In genomic region chr7:129212596-129212995, GRCh38 we compare ENCODE assay signal across 23 cellular contexts. TPM values are rescaled to one million over a fixed set of nuclear protein-coding genes. Genes with fewer than 3 reads are reported as not detected.
"Had no signal": no experiment of that assay in that cellular context is flagged by ENCODE, and none has a peak within 500 bp of the region (broad histone marks: within the 10 kb centered on the region; RNA-seq: fewer than 3 reads in every experiment).

No MANE protein-coding gene starts in this region.

- H3K9me3 ChIP-seq: MG63, SJSA1 had no signal

- H3K4me1 ChIP-seq: SJSA1 had no signal

- H3K9me3 Mint-ChIP-seq: IgD-negative memory B cell had no signal

- H3K36me3 ChIP-seq: MG63, SJSA1 had no signal

- H3K27me3 Mint-ChIP-seq: IgD-negative memory B cell had no signal

- H3K27ac Mint-ChIP-seq: IgD-negative memory B cell had no signal

- H3K36me3 Mint-ChIP-seq: IgD-negative memory B cell had no signal

- DNase-seq: KBM-7; MG63; NCI-H1092; NCI-H1105 treated with DMSO at 0.1 percent for 48 hours; NCI-H1417 treated with DMSO at 0.1 percent for 48 hours; NCI-H146; NCI-H1694 treated with DMSO at 0.1 percent for 48 hours; NCI-H1930; NCI-H2081; NCI-H2107; NCI-H2227 treated with DMSO at 0.1 percent for 48 hours; NCI-H524; NCI-H526 treated with DMSO at 0.1 percent for 48 hours; NCI-H748 treated with DMSO at 0.1 percent for 48 hours; NK-92 treated with Interleukin-12 subunit alpha and Interleukin-12 subunit beta, amount 100 ng/mL, for 24 hours; Right ventricle myocardium superior; RPMI8226; SIG-M5 had no signal

- H3K27ac ChIP-seq: HL-60, SJSA1, SK-N-MC had no signal

- H3K4me3 Mint-ChIP-seq: IgD-negative memory B cell had no signal

- H3K4me3 ChIP-seq: MG63, SJSA1, SK-N-MC had no signal

- H3K27me3 ChIP-seq: MG63, SJSA1 had no signal

RNA-seq across cellular contexts. Expression of gene SMO, which starts 24.2 kb away (rescaled TPM):
- total RNA-seq: T-helper 1 cell treated with Interleukin-12 subunit alpha and Interleukin-12 subunit beta and Interleukin-4 antibody, amounts not matched to agents 30 ng/mL and 1 ng/mL, for 36 hours had no signal
